1 cellular context compared by ENCODE assay signal in genomic region chr18:23585897-23586248, GRCh38.
A peak's percentile ranks its signal among the peaks of the same experiment; 100 is the strongest.
TF ChIP-seq lines count a peak whose summit lies in the region.

No MANE protein-coding gene starts in this region.

TF ChIP-seq in K562, 482 proteins besides CTCF, POLR2A, EP300 and RAD21 (continued from another document):
- TF ChIP-seq REST (CRISPR knock-in tag; IDR thresholded peaks at IDR 0.05; ENCODE audit: low read depth): 0 out of 2 replicates have a peak, but pooled peaks have one; percentile 32
- TF ChIP-seq ZNF740 (CRISPR knock-in tag; IDR thresholded peaks at IDR 0.05): no peak
- no peak for TF ChIP-seq ZNF740 (tag; IDR thresholded peaks at IDR 0.05)
- TF ChIP-seq PHTF2 (CRISPR knock-in tag; IDR thresholded peaks at IDR 0.05): no peak
- 0 out of 2 replicates have a peak, but pooled peaks have one; percentile 59 for TF ChIP-seq NR2F6 (CRISPR knock-in tag; IDR thresholded peaks at IDR 0.05)
